ENCODE assay signal across 34 cellular contexts in the genomic region with DNA sequence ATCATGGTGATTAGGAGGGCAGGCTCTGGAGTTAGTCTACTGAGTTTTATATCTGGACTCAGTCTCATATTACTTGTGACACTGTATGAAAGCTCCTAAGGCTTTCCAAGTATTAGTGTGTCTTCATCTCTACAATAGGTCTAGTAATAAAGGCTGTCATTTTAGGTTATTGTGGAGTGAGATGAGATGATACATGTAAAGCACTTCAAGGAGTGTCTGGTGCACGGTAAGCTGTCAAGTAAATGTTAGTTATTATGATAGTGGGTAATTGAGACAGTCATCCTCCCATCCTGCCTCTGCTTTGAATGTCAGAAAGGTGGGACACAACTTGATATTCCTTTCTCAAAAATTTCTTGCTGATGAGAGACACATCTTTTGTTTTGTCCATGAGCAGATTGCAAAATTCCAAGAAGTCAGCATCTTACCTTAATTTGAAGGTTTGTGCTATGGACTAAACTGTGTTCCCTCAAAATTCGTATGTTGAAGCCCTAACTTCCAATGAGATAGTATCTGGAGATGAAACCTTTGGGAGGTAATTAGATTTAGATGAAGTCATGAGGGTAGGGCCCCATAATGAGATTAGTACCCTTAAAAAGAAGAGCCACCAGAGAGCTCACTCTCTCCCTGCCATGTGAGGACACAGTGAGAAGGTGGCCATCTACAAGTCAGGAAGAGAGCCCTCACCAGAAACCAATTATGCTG. TPM values are rescaled to one million over a fixed set of nuclear protein-coding genes. Genes with fewer than 3 reads are reported as not detected.
"Had no signal": no experiment of that assay in that cellular context is flagged by ENCODE, and none has a peak within 500 bp of the region (broad histone marks: within the 10 kb centered on the region; RNA-seq: fewer than 3 reads in every experiment).

No MANE protein-coding gene starts in this region.

- H2AFZ ChIP-seq: parathyroid adenoma had no signal

- H3K36me3 Mint-ChIP-seq: natural killer cell; stimulated activated effector memory CD8-positive, alpha-beta T cell treated with anti-CD3 and anti-CD28 coated beads, Interleukin-12 subunit alpha, Interleukin-12 subunit beta, amount 100 ng/mL, for 72 hours had no signal

- H3K27ac ChIP-seq: epithelial cell of prostate, foreskin keratinocyte, gastroesophageal sphincter, heart left ventricle, left lung, neutrophil, parathyroid adenoma, right lobe of liver, stomach, thyroid gland, vagina had no signal

- H3K4me1 Mint-ChIP-seq: natural killer cell; neural crest cell; stimulated activated effector memory CD8-positive, alpha-beta T cell treated with anti-CD3 and anti-CD28 coated beads, Interleukin-12 subunit alpha, Interleukin-12 subunit beta, amount 100 ng/mL, for 72 hours had no signal

- H3K27me3 ChIP-seq: gastroesophageal sphincter, heart left ventricle, left lung, neutrophil, right lobe of liver, stomach, thyroid gland, vagina had no signal

- H3K9me3 Mint-ChIP-seq: dendritic cell treated with granulocyte-macrophage colony-stimulating factor and Interleukin-4, amounts not matched to agents 40 ng/mL and 50 ng/mL, for 4 days; natural killer cell; stimulated activated effector memory CD8-positive, alpha-beta T cell treated with anti-CD3 and anti-CD28 coated beads, Interleukin-12 subunit alpha, Interleukin-12 subunit beta, amount 100 ng/mL, for 72 hours had no signal

- H3K4me1 ChIP-seq: foreskin keratinocyte, gastroesophageal sphincter, heart left ventricle, left lung, parathyroid adenoma, stomach, thyroid gland, vagina had no signal

- H3K79me2 ChIP-seq: parathyroid adenoma had no signal

- H3K9ac ChIP-seq: parathyroid adenoma had no signal

- FAIRE-seq: colon, islet of Langerhans had no signal

- H3K27me3 Mint-ChIP-seq: dendritic cell treated with granulocyte-macrophage colony-stimulating factor and Interleukin-4, amounts not matched to agents 40 ng/mL and 50 ng/mL, for 4 days had no signal

- H3K27ac Mint-ChIP-seq: dendritic cell treated with granulocyte-macrophage colony-stimulating factor and Interleukin-4, amounts not matched to agents 40 ng/mL and 50 ng/mL, for 4 days; endodermal cell; natural killer cell; progenitor cell of endocrine pancreas; stimulated activated effector memory CD8-positive, alpha-beta T cell treated with anti-CD3 and anti-CD28 coated beads, Interleukin-12 subunit alpha, Interleukin-12 subunit beta, amount 100 ng/mL, for 72 hours had no signal

- DNase-seq: effector CD8-positive, alpha-beta T cell; heart left ventricle; hippocampal formation; left cardiac atrium; left lung; midbrain; natural killer cell; right lobe of liver; stimulated activated CD4-positive, alpha-beta T cell treated with anti-CD3 and anti-CD28 coated beads, Interleukin-2, amount 100 ng/mL, for 24 hours; stimulated activated CD4-positive, alpha-beta T cell treated with anti-CD3 and anti-CD28 coated beads, Interleukin-4, amount 100 ng/mL, for 24 hours; stimulated activated naive CD4-positive, alpha-beta T cell treated with Interleukin-2 at 50 U/mL for 16 hours; stomach; thyroid gland had no signal

- H3K4me3 Mint-ChIP-seq: dendritic cell treated with granulocyte-macrophage colony-stimulating factor and Interleukin-4, amounts not matched to agents 40 ng/mL and 50 ng/mL, for 4 days; endodermal cell; natural killer cell; neural crest cell; stimulated activated effector memory CD8-positive, alpha-beta T cell treated with anti-CD3 and anti-CD28 coated beads, Interleukin-12 subunit alpha, Interleukin-12 subunit beta, amount 100 ng/mL, for 72 hours had no signal

- H3K36me3 ChIP-seq: gastroesophageal sphincter, heart left ventricle, left lung, neutrophil, right lobe of liver, stomach, thyroid gland, vagina had no signal

- H3K4me3 ChIP-seq: gastroesophageal sphincter, heart left ventricle, left lung, right lobe of liver, stomach, thyroid gland, vagina had no signal

- H3K9me3 ChIP-seq: gastroesophageal sphincter, left lung, neutrophil, right lobe of liver, thyroid gland, vagina had no signal

RNA-seq across cellular contexts. Expression of a gene that starts 41.4 kb away (rescaled TPM):
- total RNA-seq: endodermal cell, esophagus mucosa, foreskin keratinocyte, heart left ventricle, kidney epithelial cell, left cardiac atrium, left lung, lower leg skin, lung microvascular endothelial cell, myocyte, natural killer cell, neural crest cell, omental fat pad, progenitor cell of endocrine pancreas, stomach, subcutaneous adipose tissue, ureter, vagina had no signal
- polyA plus RNA-seq: foreskin keratinocyte, heart left ventricle, stomach had no signal
